ENCODE assay signal across 32 cellular contexts in genomic region chr12:499837-500458, GRCh38. TPM values are rescaled to one million over a fixed set of nuclear protein-coding genes. Genes with fewer than 3 reads are reported as not detected.
DNase-seq lines count a peak whose midpoint lies in the region; ATAC-seq and TF ChIP-seq lines count a peak whose summit lies in the region.
"Had no signal": no experiment of that assay in that cellular context is flagged by ENCODE, and none has a peak within 500 bp of the region (broad histone marks: within the 10 kb centered on the region; RNA-seq: fewer than 3 reads in every experiment).

No MANE protein-coding gene starts in this region.

- H4K91ac ChIP-seq in H9 (ENCODE audit: insufficient read length, low read depth, low read length), result no peak overlapping the region

- no peaks in the 10 kb centered on the region for H3K36me3 ChIP-seq in right atrium auricular region
- H3K36me3 ChIP-seq: cardiac muscle cell, neutrophil had no signal

- H2BK120ac ChIP-seq in H9 (ENCODE audit: low read depth, low read length, poor library complexity, severe bottlenecking), result no peak overlapping the region

- no peak overlapping the region for H4K8ac ChIP-seq in H9 (replicated peaks; ENCODE audit: insufficient read length, low read depth, low read length)

- no peak overlapping the region for H2BK20ac ChIP-seq in H9 (ENCODE audit: low read depth, low read length, poor library complexity, severe bottlenecking)

- H3K27ac Mint-ChIP-seq in H9, result peak overlapping the region in 1 of 3 experiments; percentile 80; a peak in 1 of 7 replicates
- H3K27ac Mint-ChIP-seq in T-helper 2 cell treated with Interferon-gamma antibody and Interleukin-4, amounts not matched to agents 5 μg/mL and 100 μg/mL, for 36 hours, result no peak overlapping the region
- H3K27ac Mint-ChIP-seq: activated CD4-positive, alpha-beta T cell treated with anti-CD3 and anti-CD28 coated beads, Interleukin-2, amount 10 ng/mL, durations not matched to agents 7 days and 5 days; activated naive CD8-positive, alpha-beta T cell; CD4-positive, alpha-beta memory T cell; effector memory CD8-positive, alpha-beta T cell; stimulated activated effector memory CD8-positive, alpha-beta T cell treated with anti-CD3 and anti-CD28 coated beads, Interleukin-12 subunit alpha, Interleukin-12 subunit beta, amount 100 ng/mL, for 72 hours; WTC11 had no signal

- DNase-seq in H9, result peak; percentile 21
- peak; percentile 44 for DNase-seq in fibroblast of pulmonary artery (ENCODE audit: low read depth)
- DNase-seq in right atrium auricular region (ENCODE audit: low spot score), result peak; percentile 81
- DNase-seq in pons (ENCODE audit: low spot score), result peak; percentile 22
- DNase-seq in T-helper 2 cell treated with Interferon-gamma antibody and Interleukin-4, amounts not matched to agents 5 μg/mL and 100 μg/mL, for 36 hours (ENCODE audit: low spot score), result no peak
- no peak for DNase-seq in stimulated activated naive CD8-positive, alpha-beta T cell treated with anti-CD3 and anti-CD28 coated beads, Interleukin-15, Interleukin-2, amounts not matched to agents 100 U/mL and 50 U/mL, for 24 hours
- DNase-seq in hypothalamus (lab: John Stamatoyannopoulos, UW), result no peak
- DNase-seq: activated CD4-positive, alpha-beta T cell treated with anti-CD3 and anti-CD28 coated beads, Interleukin-2, amount 10 ng/mL, durations not matched to agents 7 days and 5 days; activated effector memory CD4-positive, alpha-beta T cell treated with anti-CD3 and anti-CD28 coated beads, Interleukin-2, amount 50 U/mL, for 16 hours; AML-193; anterior cingulate cortex; CD4-positive, alpha-beta memory T cell; cortex of kidney; DMS 273 treated with DMSO at 0.1 percent for 48 hours; effector memory CD8-positive, alpha-beta T cell; erythroblast; foreskin melanocyte; Kasumi-1; mesenchymal stem cell; MV-4-11; NCI-H2107; NCI-H345; NCI-H748 treated with DMSO at 0.1 percent for 48 hours; T-helper 1 cell had no signal

- H2AFZ ChIP-seq in H9 (ENCODE audit: low read length), result no peak overlapping the region

- H3K4me3 ChIP-seq in fibroblast of pulmonary artery (replicated peaks; ENCODE audit: low read depth, low read length) (no peak overlapping the region), right atrium auricular region (no peak overlapping the region)
- H3K4me3 ChIP-seq: A549, cardiac muscle cell had no signal

- no peak overlapping the region for H3T11ph ChIP-seq in H9 (ENCODE audit: low read length)

- no peaks in the 10 kb centered on the region; a peak in 1 of 7 replicates for H3K36me3 Mint-ChIP-seq in H9 (ENCODE audit: insufficient read depth in 1 of 3, low read depth in 3 of 3)
- H3K36me3 Mint-ChIP-seq in T-helper 2 cell treated with Interferon-gamma antibody and Interleukin-4, amounts not matched to agents 5 μg/mL and 100 μg/mL, for 36 hours (ENCODE audit: low read depth), result no peaks in the 10 kb centered on the region
- H3K36me3 Mint-ChIP-seq: activated naive CD8-positive, alpha-beta T cell; CD4-positive, alpha-beta memory T cell; stimulated activated effector memory CD8-positive, alpha-beta T cell treated with anti-CD3 and anti-CD28 coated beads, Interleukin-12 subunit alpha, Interleukin-12 subunit beta, amount 100 ng/mL, for 72 hours; WTC11 had no signal

- no peak overlapping the region for H3K14ac ChIP-seq in H9 (ENCODE audit: insufficient read depth, low read length)

- TF ChIP-seq CTCF in H9 (conservative IDR thresholded peaks at IDR 0.05), result no peak
- TF ChIP-seq CTCF in fibroblast of pulmonary artery (IDR thresholded peaks at IDR 0.05; ENCODE audit: low read length, missing control alignments), result peak; percentile 23
- TF ChIP-seq CTCF in right atrium auricular region (IDR thresholded peaks at IDR 0.05), result peak; percentile 37 to 69

- no peak overlapping the region for H3K4me2 ChIP-seq in H9 (ENCODE audit: insufficient read depth, insufficient read length, low read length)
- H3K4me2 ChIP-seq: A549 had no signal

- no peak overlapping the region for H3K56ac ChIP-seq in H9 (ENCODE audit: insufficient read length, low read depth, low read length)

- H4K20me1 ChIP-seq in H9 (ENCODE audit: control insufficient read depth, insufficient read depth, insufficient read length), result no peaks in the 10 kb centered on the region

- no peaks in the 10 kb centered on the region for H3K23me2 ChIP-seq in H9 (ENCODE audit: insufficient read length, low read depth, low read length, poor library complexity, severe bottlenecking)

- no peak for ATAC-seq in HG03439 (IDR thresholded peaks at IDR 0.05; ENCODE audit: unreplicated experiment)
- ATAC-seq in stimulated activated naive CD8-positive, alpha-beta T cell treated with anti-CD3 and anti-CD28 coated beads, Interleukin-15, Interleukin-2, amounts not matched to agents 100 U/mL and 50 U/mL, for 24 hours, result no peak
- ATAC-seq: A549; effector memory CD8-positive, alpha-beta T cell; stimulated activated effector memory CD8-positive, alpha-beta T cell treated with anti-CD3 and anti-CD28 coated beads, Interleukin-12 subunit alpha, Interleukin-12 subunit beta, amount 100 ng/mL, for 72 hours; WTC11 had no signal

- H2BK15ac ChIP-seq in H9 (ENCODE audit: low read depth, low read length), result no peak overlapping the region

- H4K5ac ChIP-seq in H9 (ENCODE audit: insufficient read length, low read depth, low read length), result no peak overlapping the region

- H3K9me3 Mint-ChIP-seq in H9, result no peaks in the 10 kb centered on the region
- no peaks in the 10 kb centered on the region for H3K9me3 Mint-ChIP-seq in T-helper 2 cell treated with Interferon-gamma antibody and Interleukin-4, amounts not matched to agents 5 μg/mL and 100 μg/mL, for 36 hours
- H3K9me3 Mint-ChIP-seq: activated CD4-positive, alpha-beta T cell treated with anti-CD3 and anti-CD28 coated beads, Interleukin-2, amount 10 ng/mL, durations not matched to agents 7 days and 5 days; CD4-positive, alpha-beta memory T cell; effector memory CD8-positive, alpha-beta T cell; stimulated activated effector memory CD8-positive, alpha-beta T cell treated with anti-CD3 and anti-CD28 coated beads, Interleukin-12 subunit alpha, Interleukin-12 subunit beta, amount 100 ng/mL, for 72 hours had no signal

- no peak overlapping the region for H2BK12ac ChIP-seq in H9 (ENCODE audit: insufficient read length, low read depth, low read length)

- WGBS in H9 (ENCODE audit: extremely low coverage, insufficient read length, low lambda C conversion rate), result no CpG with 5 or more reads among the region's 8 CpGs

- H3K27me3 Mint-ChIP-seq in H9 (ENCODE audit: low read depth), result no peaks in the 10 kb centered on the region
- peaks cover 19% of the 10 kb centered on the region for H3K27me3 Mint-ChIP-seq in T-helper 2 cell treated with Interferon-gamma antibody and Interleukin-4, amounts not matched to agents 5 μg/mL and 100 μg/mL, for 36 hours (ENCODE audit: low read depth)
- H3K27me3 Mint-ChIP-seq: activated naive CD8-positive, alpha-beta T cell had no signal

- no peak overlapping the region for H3K23ac ChIP-seq in H9 (ENCODE audit: insufficient read length, low read depth, low read length)

- no peaks in the 10 kb centered on the region for H3K79me1 ChIP-seq in H9 (ENCODE audit: insufficient read depth, low read depth, low read length, poor library complexity, severe bottlenecking)

- H3K18ac ChIP-seq in H9 (ENCODE audit: insufficient read length, low read depth, low read length), result no peak overlapping the region

- H3K4me1 ChIP-seq in H9 (ENCODE audit: insufficient read depth, low read length) (peaks cover 7% of the 10 kb centered on the region; the same call in 1 of the 2 replicates), right atrium auricular region (peaks cover 0 to 29% of the 10 kb centered on the region in 2 donors)
- H3K4me1 ChIP-seq: A549 had no signal

- H3K9me3 ChIP-seq in H9 (ENCODE audit: control insufficient read depth, low read depth, low read length) (no peaks in the 10 kb centered on the region), right atrium auricular region (no peaks in the 10 kb centered on the region)
- H3K9me3 ChIP-seq: A549, neutrophil had no signal

- H2BK5ac ChIP-seq in H9 (ENCODE audit: insufficient read length, low read length), result no peak overlapping the region

- no peak overlapping the region for H3K4ac ChIP-seq in H9 (ENCODE audit: low read depth, low read length)

- H3K27ac ChIP-seq in H9 (ENCODE audit: insufficient read length, low read depth, low read length) (no peak overlapping the region), right atrium auricular region (peak overlapping the region; percentile 70)
- H3K27ac ChIP-seq: A549, cardiac muscle cell, neutrophil had no signal

- no peak overlapping the region for H3K4me3 Mint-ChIP-seq in H9
- no peak overlapping the region for H3K4me3 Mint-ChIP-seq in T-helper 2 cell treated with Interferon-gamma antibody and Interleukin-4, amounts not matched to agents 5 μg/mL and 100 μg/mL, for 36 hours
- H3K4me3 Mint-ChIP-seq: activated CD4-positive, alpha-beta T cell treated with anti-CD3 and anti-CD28 coated beads, Interleukin-2, amount 10 ng/mL, durations not matched to agents 7 days and 5 days; activated naive CD8-positive, alpha-beta T cell; CD4-positive, alpha-beta memory T cell; effector memory CD8-positive, alpha-beta T cell; stimulated activated effector memory CD8-positive, alpha-beta T cell treated with anti-CD3 and anti-CD28 coated beads, Interleukin-12 subunit alpha, Interleukin-12 subunit beta, amount 100 ng/mL, for 72 hours; WTC11 had no signal

- H3K79me2 ChIP-seq in H9 (ENCODE audit: insufficient read depth, low read length), result no peaks in the 10 kb centered on the region

- H3K27me3 ChIP-seq in H9 (ENCODE audit: insufficient read depth, low read length) (no peaks in the 10 kb centered on the region), right atrium auricular region (no peaks in the 10 kb centered on the region)
- H3K27me3 ChIP-seq: cardiac muscle cell had no signal

- H3K9ac ChIP-seq in H9 (ENCODE audit: extremely low read depth, insufficient read length, low read length), result no peak overlapping the region

- H3K4me1 Mint-ChIP-seq in H9, result peaks cover 19% of the 10 kb centered on the region in 2 experiments
- H3K4me1 Mint-ChIP-seq in T-helper 2 cell treated with Interferon-gamma antibody and Interleukin-4, amounts not matched to agents 5 μg/mL and 100 μg/mL, for 36 hours (ENCODE audit: low read depth), result peaks cover 10% of the 10 kb centered on the region

- no peak overlapping the region for H2AK5ac ChIP-seq in H9 (ENCODE audit: insufficient read length, low read length)

RNA-seq across cellular contexts. Expression of gene B4GALNT3, which starts 40.2 kb away (rescaled TPM):
- total RNA-seq in H9 (2021) (22.1 and 23.3 TPM in 2 replicates), right atrium auricular region (10 to 100 TPM; 19.3 to 29.0 TPM)
- total RNA-seq: pulmonary artery endothelial cell had no signal

Comparison
In these comparisons a context has a peak if more than half of its experiments do, and no peak if none do; other contexts are left out.
1. DNase-seq: peak in H9 (single experiment), fibroblast of pulmonary artery (single experiment), right atrium auricular region (single experiment) and pons (single experiment); none in T-helper 2 cell treated with Interferon-gamma antibody and Interleukin-4, amounts not matched to agents 5 μg/mL and 100 μg/mL, for 36 hours (single experiment), stimulated activated naive CD8-positive, alpha-beta T cell treated with anti-CD3 and anti-CD28 coated beads, Interleukin-15, Interleukin-2, amounts not matched to agents 100 U/mL and 50 U/mL, for 24 hours (single experiment) and hypothalamus (0 of 51).